In genomic region chr3:10915395-10915794, GRCh38 we compare ENCODE assay signal across 21 cellular contexts.
DNase-seq lines count a peak whose midpoint lies in the region; ATAC-seq and TF ChIP-seq lines count a peak whose summit lies in the region.
"Had no signal": no experiment of that assay in that cellular context is flagged by ENCODE, and none has a peak within 500 bp of the region (broad histone marks: within the 10 kb centered on the region; RNA-seq: fewer than 3 reads in every experiment).

No MANE protein-coding gene starts in this region.

- POLR2A ChIA-PET in T-cell (lab: Charles Lee), result no interaction called here

- no peaks in the 10 kb centered on the region for H3K36me3 Mint-ChIP-seq in T-cell
- H3K36me3 Mint-ChIP-seq: CD4-positive, CD25-positive, alpha-beta regulatory T cell; CD8-positive, alpha-beta T cell had no signal

- H3F3A ChIP-seq in neural cell (ENCODE audit: insufficient read depth, low read length, poor library complexity, severe bottlenecking), result no peaks in the 10 kb centered on the region

- no peak overlapping the region for H3K9ac ChIP-seq in neural cell (ENCODE audit: low read length)

- no peaks in the 10 kb centered on the region for H3K9me2 ChIP-seq in neural cell (ENCODE audit: insufficient read depth, low read length)

- DNase-seq in right atrium auricular region (ENCODE audit: low spot score), result peak; percentile 7
- DNase-seq in right cardiac atrium, result no peak
- DNase-seq in NCI-H2227 treated with DMSO at 0.1 percent for 48 hours (lab: John Stamatoyannopoulos, UW), result peak; percentile 9
- DNase-seq in T-cell, result no peak
- no peak for DNase-seq in NCI-H1436 treated with DMSO at 0.1 percent for 48 hours (lab: John Stamatoyannopoulos, UW)
- no peak for DNase-seq in suprapubic skin (ENCODE audit: low spot score in 2 of 2)
- DNase-seq: 8988T; ACHN; AML-193; BE2C; Caco-2; CD4-positive, CD25-positive, alpha-beta regulatory T cell; CD8-positive, alpha-beta T cell; DMS153; DND-41; GOT3; HFFc6 had no signal

- H3K4me1 ChIP-seq in right atrium auricular region, result no peaks in the 10 kb centered on the region
- H3K4me1 ChIP-seq in right cardiac atrium (ENCODE audit: control insufficient read depth, insufficient read depth, low read length), result no peaks in the 10 kb centered on the region
- no peaks in the 10 kb centered on the region for H3K4me1 ChIP-seq in suprapubic skin
- H3K4me1 ChIP-seq: A549, BE2C, Caco-2, HAP-1 had no signal

- H3K9me3 ChIP-seq in right atrium auricular region (no peaks in the 10 kb centered on the region), right cardiac atrium (ENCODE audit: control insufficient read depth, low read length) (no peaks in the 10 kb centered on the region), neural cell (ENCODE audit: low read length) (no peaks in the 10 kb centered on the region), suprapubic skin (no peaks in the 10 kb centered on the region)
- H3K9me3 ChIP-seq: A549, BE2C, Caco-2, HAP-1 had no signal

- H3K27ac ChIP-seq in right atrium auricular region (no peak overlapping the region), right cardiac atrium (ENCODE audit: low read length) (no peak overlapping the region), neural cell (ENCODE audit: low read length) (peak overlapping the region; percentile 45), suprapubic skin (no peak overlapping the region)
- H3K27ac ChIP-seq: A549, C4-2B had no signal

- no peak for TF ChIP-seq CTCF in right atrium auricular region (IDR thresholded peaks at IDR 0.05)
- TF ChIP-seq CTCF in neural cell (IDR thresholded peaks at IDR 0.05; ENCODE audit: poor library complexity, severe bottlenecking), result no peak
- TF ChIP-seq CTCF in suprapubic skin (IDR thresholded peaks at IDR 0.05), result no peak

- H3K36me3 ChIP-seq in right atrium auricular region (no peaks in the 10 kb centered on the region), neural cell (ENCODE audit: insufficient read depth, low read length) (no peaks in the 10 kb centered on the region), suprapubic skin (no peaks in the 10 kb centered on the region)
- H3K36me3 ChIP-seq: BE2C, HAP-1 had no signal

- TF ChIP-seq POLR2A in suprapubic skin (IDR thresholded peaks at IDR 0.05), result no peak

- no peak for TF ChIP-seq RAD21 in neural cell (conservative IDR thresholded peaks at IDR 0.05)

- no peaks in the 10 kb centered on the region for H3K27me3 ChIP-seq in right atrium auricular region
- H3K27me3 ChIP-seq in right cardiac atrium (ENCODE audit: control insufficient read depth, insufficient read depth), result no peaks in the 10 kb centered on the region
- no peaks in the 10 kb centered on the region for H3K27me3 ChIP-seq in neural cell (ENCODE audit: insufficient read depth, low read depth, low read length)
- peaks cover 13% of the 10 kb centered on the region for H3K27me3 ChIP-seq in suprapubic skin
- H3K27me3 ChIP-seq: BE2C had no signal

- peaks cover 25 to 27% of the 10 kb centered on the region in 2 donors for H3K27me3 Mint-ChIP-seq in T-cell

- H3K27ac Mint-ChIP-seq in T-cell, result no peak overlapping the region
- H3K27ac Mint-ChIP-seq: CD4-positive, CD25-positive, alpha-beta regulatory T cell; CD8-positive, alpha-beta T cell; HFFc6 had no signal

- no peaks in the 10 kb centered on the region for H4K20me1 ChIP-seq in neural cell (ENCODE audit: insufficient read depth)

- no peak overlapping the region for H2AFZ ChIP-seq in neural cell (ENCODE audit: low read depth, low read length)

- intact Hi-C loops in right cardiac atrium (cut with DNase I), result no loop called here

- WGBS in right cardiac atrium, result 39% methylated on average over 5 of the region's 5 CpGs
- WGBS in suprapubic skin, result 53% methylated on average over 5 of the region's 5 CpGs

- H3K9me3 Mint-ChIP-seq in T-cell, result no peaks in the 10 kb centered on the region
- H3K9me3 Mint-ChIP-seq: CD8-positive, alpha-beta T cell; HFFc6 had no signal

- no peaks in the 10 kb centered on the region for H3K4me1 Mint-ChIP-seq in T-cell
- H3K4me1 Mint-ChIP-seq: CD4-positive, CD25-positive, alpha-beta regulatory T cell had no signal

- no peak overlapping the region for H3K4me2 ChIP-seq in neural cell (ENCODE audit: low read length)
- H3K4me2 ChIP-seq: A549 had no signal

- H3K4me3 Mint-ChIP-seq in T-cell, result no peak overlapping the region
- H3K4me3 Mint-ChIP-seq: CD4-positive, CD25-positive, alpha-beta regulatory T cell; CD8-positive, alpha-beta T cell; HFFc6 had no signal

- CTCF ChIA-PET in T-cell (lab: Charles Lee), result no interaction called here

- ATAC-seq in right cardiac atrium (no peak), T-cell (replicated peaks in 1 of 4) (no peak)
- ATAC-seq: A549; CD8-positive, alpha-beta T cell had no signal

- H3K4me3 ChIP-seq in right atrium auricular region, result no peak overlapping the region
- H3K4me3 ChIP-seq in right cardiac atrium (ENCODE audit: low read length), result no peak overlapping the region
- H3K4me3 ChIP-seq in neural cell (ENCODE audit: low read length), result peak overlapping the region; percentile 15
- H3K4me3 ChIP-seq in suprapubic skin, result no peak overlapping the region
- H3K4me3 ChIP-seq: A549, HAP-1 had no signal

- TF ChIP-seq EP300 in neural cell (conservative IDR thresholded peaks at IDR 0.05; ENCODE audit: poor library complexity, severe bottlenecking) (peak; percentile 30), suprapubic skin (IDR thresholded peaks at IDR 0.05) (no peak)

- no peaks in the 10 kb centered on the region for H3K79me2 ChIP-seq in neural cell (replicated peaks; ENCODE audit: insufficient read depth, low read length)

TF ChIP-seq in neural cell, 6 proteins besides CTCF, POLR2A, EP300 and RAD21:
- no peak for TF ChIP-seq EZH2 (IDR thresholded peaks at IDR 0.05; ENCODE audit: borderline replicate concordance, insufficient read depth, low read length, poor library complexity, severe bottlenecking)
- peak; percentile 99 for TF ChIP-seq REST (IDR thresholded peaks at IDR 0.05; ENCODE audit: borderline replicate concordance)
- TF ChIP-seq POLR2AphosphoS5 (IDR thresholded peaks at IDR 0.05), result peak; percentile 36
- no peak for TF ChIP-seq SMC3 (conservative IDR thresholded peaks at IDR 0.05; ENCODE audit: poor library complexity)

Comparison
In these comparisons a context has a peak if more than half of its experiments do, and no peak if none do; other contexts are left out.
1. DNase-seq: peak in right atrium auricular region (single experiment) and NCI-H2227 treated with DMSO at 0.1 percent for 48 hours (single experiment); none in right cardiac atrium (0 of 3), T-cell (0 of 34), NCI-H1436 treated with DMSO at 0.1 percent for 48 hours (single experiment) and suprapubic skin (0 of 2).